In genomic region chr17:41835214-41835799, GRCh38 we compare ENCODE assay signal across 8 cellular contexts. TPM values are rescaled to one million over a fixed set of nuclear protein-coding genes. Genes with fewer than 3 reads are reported as not detected.
DNase-seq lines count a peak whose midpoint lies in the region; ATAC-seq lines count a peak whose summit lies in the region.

No MANE protein-coding gene starts in this region.

- H3K36me3 ChIP-seq in skeletal muscle satellite cell (ENCODE audit: insufficient read depth, low read length), result peaks cover 15% of the 10 kb centered on the region

- H3K4me2 ChIP-seq in skeletal muscle satellite cell (ENCODE audit: low read length), result peak overlapping the region; percentile 95

- peak; percentile 28 for ATAC-seq in HG02642 (IDR thresholded peaks at IDR 0.05; ENCODE audit: poor library complexity, unreplicated experiment)
- ATAC-seq in activated CD8-positive, alpha-beta T cell treated with anti-CD3 and anti-CD28 coated beads, Interleukin-2, amount 10 ng/mL, durations not matched to agents 7 days and 5 days, result no peak
- peak; percentile 66 for ATAC-seq in left ventricle myocardium superior

- intact Hi-C loops in left ventricle myocardium superior (cut with micrococcal nuclease), result no loop called here

- H3K36me3 Mint-ChIP-seq in activated CD8-positive, alpha-beta T cell treated with anti-CD3 and anti-CD28 coated beads, Interleukin-2, amount 10 ng/mL, durations not matched to agents 7 days and 5 days (ENCODE audit: low read depth), result peaks cover 5% of the 10 kb centered on the region

- H3K4me3 Mint-ChIP-seq in activated CD8-positive, alpha-beta T cell treated with anti-CD3 and anti-CD28 coated beads, Interleukin-2, amount 10 ng/mL, durations not matched to agents 7 days and 5 days, result peak overlapping the region; percentile 75

- CTCF ChIA-PET in activated CD8-positive, alpha-beta T cell treated with anti-CD3 and anti-CD28 coated beads, Interleukin-2, amount 10 ng/mL, durations not matched to agents 7 days and 5 days (lab: Charles Lee), result interaction anchor here (1.0 to 1.4 kb wide), 4 partner anchors 24 to 172 kb away, joined by 3 to 7 read pairs (median 4); partner anchors contain the start of gene P3H4

- no peaks in the 10 kb centered on the region for H3K9me3 ChIP-seq in skeletal muscle satellite cell (replicated peaks; ENCODE audit: low read length)

- peak overlapping the region; percentile 31 for H3K27ac Mint-ChIP-seq in activated CD8-positive, alpha-beta T cell treated with anti-CD3 and anti-CD28 coated beads, Interleukin-2, amount 10 ng/mL, durations not matched to agents 7 days and 5 days

- DNase-seq in EL (peak; percentile 37), left ventricle myocardium superior (no peak), NCI-H1105 treated with DMSO at 0.1 percent for 48 hours (lab: John Stamatoyannopoulos, UW) (no peak), mesenteric fat pad (ENCODE audit: low spot score) (no peak), NAMALWA (ENCODE audit: low spot score) (no peak)
- no peak for DNase-seq in activated CD8-positive, alpha-beta T cell treated with anti-CD3 and anti-CD28 coated beads, Interleukin-2, amount 10 ng/mL, durations not matched to agents 7 days and 5 days

- no peaks in the 10 kb centered on the region for H3K27me3 Mint-ChIP-seq in activated CD8-positive, alpha-beta T cell treated with anti-CD3 and anti-CD28 coated beads, Interleukin-2, amount 10 ng/mL, durations not matched to agents 7 days and 5 days (ENCODE audit: low read depth)

- peaks cover 15% of the 10 kb centered on the region for H3K4me1 ChIP-seq in skeletal muscle satellite cell (ENCODE audit: control insufficient read depth, insufficient read depth, low read length)

- no peaks in the 10 kb centered on the region for H3K9me3 Mint-ChIP-seq in activated CD8-positive, alpha-beta T cell treated with anti-CD3 and anti-CD28 coated beads, Interleukin-2, amount 10 ng/mL, durations not matched to agents 7 days and 5 days (ENCODE audit: insufficient read depth)

- POLR2A ChIA-PET in activated CD8-positive, alpha-beta T cell treated with anti-CD3 and anti-CD28 coated beads, Interleukin-2, amount 10 ng/mL, durations not matched to agents 7 days and 5 days (lab: Charles Lee), result interaction anchor here (0.6 kb wide), 1 partner anchor 145 kb away, joined by 3 read pairs; no protein-coding TSS in a partner anchor

- H3K9ac ChIP-seq in skeletal muscle satellite cell (ENCODE audit: low read depth, low read length), result peak overlapping the region; percentile 87

- peaks cover 14% of the 10 kb centered on the region for H3K4me1 Mint-ChIP-seq in activated CD8-positive, alpha-beta T cell treated with anti-CD3 and anti-CD28 coated beads, Interleukin-2, amount 10 ng/mL, durations not matched to agents 7 days and 5 days (ENCODE audit: low read depth)

- peak overlapping the region; percentile 89 for H3K4me3 ChIP-seq in skeletal muscle satellite cell (ENCODE audit: low read length)

- no peaks in the 10 kb centered on the region for H3K27me3 ChIP-seq in skeletal muscle satellite cell (ENCODE audit: control insufficient read depth, insufficient read depth, low read length)

RNA-seq across cellular contexts. Expression of gene NT5C3B, which starts 0.7 kb away (rescaled TPM):
- total RNA-seq in activated CD8-positive, alpha-beta T cell treated with anti-CD3 and anti-CD28 coated beads, Interleukin-2, amount 10 ng/mL, durations not matched to agents 7 days and 5 days, result 10 to 100 TPM; 15.7 to 17.8 TPM
- total RNA-seq in left ventricle myocardium superior, result 19.3 TPM
- 50.2 and 57.3 TPM in 2 replicates for total RNA-seq in skeletal muscle satellite cell (2012; rRNA removed)
- 43.8 TPM for total RNA-seq in mesenteric fat pad

RNA-seq across cellular contexts. Expression of gene KLHL10, which starts 2.3 kb away (rescaled TPM):
- total RNA-seq in activated CD8-positive, alpha-beta T cell treated with anti-CD3 and anti-CD28 coated beads, Interleukin-2, amount 10 ng/mL, durations not matched to agents 7 days and 5 days, result not detected
- 0.12 TPM for total RNA-seq in left ventricle myocardium superior
- total RNA-seq in skeletal muscle satellite cell (2012; rRNA removed), result under 0.01 and 0.22 TPM in 2 replicates
- 0.74 TPM for total RNA-seq in mesenteric fat pad

RNA-seq across cellular contexts. Expression of gene FKBP10, which starts 22.5 kb away (rescaled TPM):
- not detected for total RNA-seq in activated CD8-positive, alpha-beta T cell treated with anti-CD3 and anti-CD28 coated beads, Interleukin-2, amount 10 ng/mL, durations not matched to agents 7 days and 5 days
- 10.2 TPM for total RNA-seq in left ventricle myocardium superior
- 290 and 339 TPM in 2 replicates for total RNA-seq in skeletal muscle satellite cell (2012; rRNA removed)
- 35.7 TPM for total RNA-seq in mesenteric fat pad

RNA-seq across cellular contexts. Expression of gene P3H4, which starts 23.6 kb away (rescaled TPM):
- 1 to 10 TPM; 2.7 to 3.5 TPM for total RNA-seq in activated CD8-positive, alpha-beta T cell treated with anti-CD3 and anti-CD28 coated beads, Interleukin-2, amount 10 ng/mL, durations not matched to agents 7 days and 5 days
- total RNA-seq in left ventricle myocardium superior (7.0 TPM), mesenteric fat pad (5.6 TPM)
- 33.0 and 47.6 TPM in 2 replicates for total RNA-seq in skeletal muscle satellite cell (2012; rRNA removed)

RNA-seq across cellular contexts. Expression of gene KLHL11, which starts 29.9 kb away (rescaled TPM):
- 10 to 100 TPM; 12.3 to 13.2 TPM for total RNA-seq in activated CD8-positive, alpha-beta T cell treated with anti-CD3 and anti-CD28 coated beads, Interleukin-2, amount 10 ng/mL, durations not matched to agents 7 days and 5 days
- 3.5 TPM for total RNA-seq in left ventricle myocardium superior
- total RNA-seq in skeletal muscle satellite cell (2012; rRNA removed), result 22.1 and 23.6 TPM in 2 replicates
- total RNA-seq in mesenteric fat pad, result 10.8 TPM

Comparison
In these comparisons a context has a peak if more than half of its experiments do, and no peak if none do; other contexts are left out.
1. RNA of gene FKBP10, which starts 22.5 kb away (total RNA-seq): 35.7 TPM in mesenteric fat pad (single experiment) and 10.2 TPM in left ventricle myocardium superior (single experiment); not detected in activated CD8-positive, alpha-beta T cell treated with anti-CD3 and anti-CD28 coated beads, Interleukin-2, amount 10 ng/mL, durations not matched to agents 7 days and 5 days; every median in the first group is over 10 times any median in the second.